ENCODE assay signal across 8 cellular contexts in genomic region chr12:53324113-53324778, GRCh38. TPM values are rescaled to one million over a fixed set of nuclear protein-coding genes. Genes with fewer than 3 reads are reported as not detected.
DNase-seq lines count a peak whose midpoint lies in the region; ATAC-seq, FAIRE-seq and TF ChIP-seq lines count a peak whose summit lies in the region.

No MANE protein-coding gene starts in this region.

- SMC1A ChIA-PET in GM12878 (lab: Charles Lee; ENCODE audit: uncharacterized antibody, unreplicated experiment), result interaction anchor here (0.7 to 9.8 kb wide), 28 partner anchors 10 to 184 kb away, joined by 3 to 123 read pairs (median 4); partner anchors contain the start of genes ITGB7, MYG1, PFDN5 and TARBP2

- peak overlapping the region; percentile 81 for H3K4me3 ChIP-seq in GM12865 (ENCODE audit: low read depth, low read length)
- peak overlapping the region; percentile 93 for H3K4me3 ChIP-seq in GM12878

- H3K4me1 ChIP-seq in GM12878 (ENCODE audit: control insufficient read depth, insufficient read depth, low read length), result peaks cover 25% of the 10 kb centered on the region

- RAD21 ChIA-PET in GM12878 (lab: Charles Lee; ENCODE audit: unreplicated experiment), result interaction anchor here (0.6 to 6.3 kb wide), 24 partner anchors 10 to 258 kb away, joined by 3 to 118 read pairs (median 6); partner anchors contain the start of genes ITGB7, MYG1, PFDN5 and TARBP2

- DNase-seq in GM12865 (ENCODE audit: low read depth) (peak; percentile 77), T-helper 17 cell (peak; percentile 19 to 30 (median 28)), GM12878 (ENCODE audit: low read depth, low spot score) (peak; percentile 56), left kidney (ENCODE audit: low read depth, low spot score) (peak; percentile 58), NCI-H1930 (lab: John Stamatoyannopoulos, UW) (no peak)
- peak; percentile 31 to 52 (median 35) for DNase-seq in stimulated activated CD4-positive, alpha-beta T cell treated with anti-CD3 and anti-CD28 coated beads, TNF-alpha, amount 100 ng/mL, for 24 hours (ENCODE audit: low read depth in 3 of 3)

- peaks cover 7% of the 10 kb centered on the region for H3K27me3 Mint-ChIP-seq in T-helper 17 cell

- peak overlapping the region; percentile 80 for H3K9ac ChIP-seq in GM12878 (ENCODE audit: control insufficient read depth, insufficient read depth, low read length)

- H3K9me3 ChIP-seq in T-helper 17 cell (ENCODE audit: control insufficient read depth, low read length, poor library complexity, severe bottlenecking), result no peaks in the 10 kb centered on the region
- H3K9me3 ChIP-seq in GM12878 (replicated peaks; ENCODE audit: control insufficient read depth, insufficient read depth, low read length), result no peaks in the 10 kb centered on the region

- POLR2A ChIA-PET in GM12878 (lab: Charles Lee), result interaction anchor here (0.5 to 6.2 kb wide), 17 partner anchors 20 to 1388 kb away, joined by 3 to 42 read pairs (median 5); partner anchors contain the start of genes CSAD, MYG1, PFDN5 and SP1

- ATAC-seq in HG03064 (IDR thresholded peaks at IDR 0.05; ENCODE audit: low read depth, unreplicated experiment), result peak; percentile 37
- peak; percentile 40 for ATAC-seq in T-helper 17 cell
- peak; percentile 43 for ATAC-seq in GM12878
- no peak for ATAC-seq in GM19023 (IDR thresholded peaks at IDR 0.05; ENCODE audit: unreplicated experiment)

- WGBS in GM12878 (ENCODE audit: insufficient coverage, insufficient replicate concordance, low lambda C conversion rate, missing lambda C conversion rate), result 2% methylated on average over 28 of the region's 28 CpGs

- peak; percentile 84 for FAIRE-seq in GM12878 (lab: Jason Lieb, UNC)

- peaks cover 9% of the 10 kb centered on the region for H3K79me2 ChIP-seq in GM12878 (ENCODE audit: control insufficient read depth, insufficient read depth, low read length)

- TF ChIP-seq EP300 in GM12878 (IDR thresholded peaks at IDR 0.05; ENCODE audit: borderline replicate concordance in 1 of 2, control insufficient read depth in 1 of 2, low read depth in 2 of 2, low read length in 2 of 2), result 0 out of 4 replicates have a peak, but pooled peaks of 1 of the 2 experiments have one; percentile 31

- peaks cover 8% of the 10 kb centered on the region for H3K36me3 Mint-ChIP-seq in T-helper 17 cell (ENCODE audit: low read depth)

- TF ChIP-seq POLR2A in GM12878 (IDR thresholded peaks at IDR 0.05; ENCODE audit: low read depth, low read length), result no peak

- peak overlapping the region; percentile 92 for H3K27ac Mint-ChIP-seq in T-helper 17 cell

- peak overlapping the region; percentile 87 for H3K27ac ChIP-seq in GM12878 (ENCODE audit: control insufficient read depth, insufficient read depth)

- H3K4me2 ChIP-seq in GM12878 (ENCODE audit: control insufficient read depth, insufficient read depth), result peak overlapping the region; percentile 94

- H3K4me3 Mint-ChIP-seq in T-helper 17 cell, result peak overlapping the region; percentile 95

- TF ChIP-seq CTCF in GM12865 (IDR thresholded peaks at IDR 0.05; ENCODE audit: insufficient read depth, low read depth, low read length, missing control alignments) (no peak), GM12878 (IDR thresholded peaks at IDR 0.05 in 2 of 3, conservative IDR thresholded peaks at IDR 0.05 in 1 of 3; ENCODE audit: control insufficient read depth in 2 of 3, extremely low read depth in 1 of 3, insufficient read depth in 1 of 3, low read depth in 3 of 3, low read length in 3 of 3) (no peak)

- in situ Hi-C loops in GM12878 (cut with MboI), result no loop called here

- CTCF ChIA-PET in GM12878 (lab: Yijun Ruan, JAX), result interaction anchor here (0.7 to 15.1 kb wide), 30 partner anchors 9 to 423 kb away, joined by 3 to 240 read pairs (median 4); partner anchors contain the start of genes AMHR2, ESPL1, MYG1 and PFDN5

- BruUV-seq in GM12878 (replicated peaks; lab: Mats Ljungman, UMichigan), result no TSS peak

- H3K27me3 ChIP-seq in GM12878 (replicated peaks in 1 of 2; ENCODE audit: control insufficient read depth in 2 of 2, insufficient read depth in 2 of 2, low read length in 1 of 2), result peaks cover 0 to 1% of the 10 kb centered on the region in 2 experiments; a peak in 2 of 4 replicates

- peaks cover 26% of the 10 kb centered on the region for H3K4me1 Mint-ChIP-seq in T-helper 17 cell

- H3K36me3 ChIP-seq in GM12878 (ENCODE audit: control insufficient read depth in 2 of 2, insufficient read depth in 2 of 2, low read length in 1 of 2), result no peaks in the 10 kb centered on the region

- intact Hi-C loops in GM12878 (cut with micrococcal nuclease; ENCODE audit: unreplicated experiment), result loop anchor here (1.0 to 2.0 kb wide), 2 partner anchors 21 to 185 kb away; no protein-coding TSS in a partner anchor

- H4K20me1 ChIP-seq in GM12878 (ENCODE audit: control insufficient read depth, insufficient read depth), result no peaks in the 10 kb centered on the region

- peak overlapping the region; percentile 80 for H2AFZ ChIP-seq in GM12878 (ENCODE audit: control insufficient read depth, low read depth, low read length)

- no peak for TF ChIP-seq RAD21 in GM12878 (IDR thresholded peaks at IDR 0.05; ENCODE audit: insufficient read depth, low read depth, low read length)

RNA-seq across cellular contexts. Expression of gene AAAS, which starts 2.8 kb away (rescaled TPM):
- total RNA-seq in T-helper 17 cell, result 10 to 100 TPM; 31.2 to 31.8 TPM
- 61.7 and 62.9 TPM in 2 replicates for total RNA-seq in GM12878 (2013; cell fraction: nucleolus; rRNA removed)
- total RNA-seq in GM12878 (2014; rRNA removed), result 74.3 and 84.5 TPM in 2 replicates
- 47.6 and 47.8 TPM in 2 replicates for total RNA-seq in GM12878 (2014; rRNA removed; fragmentation: Illumina TruSeq; extraction: Trizol)
- 65.3 and 69.0 TPM in 2 replicates for total RNA-seq in GM12878 (2021)
- polyA plus RNA-seq in GM12878 (2011; ENCODE audit: low read depth), result 33.1 TPM
- polyA plus RNA-seq in GM12878 (2011; rRNA removed), result 43.9 and 64.7 TPM in 2 replicates
- polyA plus RNA-seq in GM12878 (2011; cell fraction: cytosol; rRNA removed), result 99.5 and 108 TPM in 2 replicates
- polyA plus RNA-seq in GM12878 (2011; cell fraction: nucleus; rRNA removed), result 242 and 279 TPM in 2 replicates
- 50.4 and 53.6 TPM in 2 replicates for polyA plus RNA-seq in GM12878 (2012)
- 53.1 and 70.8 TPM in 2 replicates for polyA plus RNA-seq in GM12878 (2014; fragmentation: Illumina TruSeq; extraction: Trizol)
- 10 to 100 TPM; 58.6 to 71.5 TPM for polyA plus RNA-seq in GM12878 (2014; fragmentation: Nextera tagmentation; extraction: Ambion mirVana)
- 76.8 and 78.1 TPM in 2 replicates for polyA plus RNA-seq in GM12878 (2014; rRNA removed)
- 10 to 100 TPM; 84.5 to 93.1 TPM for polyA plus RNA-seq in GM12878 (2016; fragmentation: Nextera tagmentation; extraction: Ambion mirVana)
- 70.4 and 98.1 TPM in 2 replicates for polyA minus RNA-seq in GM12878 (2011; rRNA and poly(A)+ RNA removed)
- 34.1 and 39.3 TPM in 2 replicates for polyA minus RNA-seq in GM12878 (2011; cell fraction: cytosol; rRNA and poly(A)+ RNA removed)
- 39.7 and 64.5 TPM in 2 replicates for polyA minus RNA-seq in GM12878 (2011; cell fraction: nucleus; rRNA and poly(A)+ RNA removed)

RNA-seq across cellular contexts. Expression of gene SP7, which starts 11.9 kb away (rescaled TPM):
- not detected for total RNA-seq in T-helper 17 cell
- total RNA-seq in GM12878 (2013; cell fraction: nucleolus; rRNA removed), result not detected in 2 replicates
- total RNA-seq in GM12878 (2014; rRNA removed), result not detected in 2 replicates
- total RNA-seq in GM12878 (2014; rRNA removed; fragmentation: Illumina TruSeq; extraction: Trizol), result not detected in 2 replicates
- not detected in 2 replicates for total RNA-seq in GM12878 (2021)
- not detected for polyA plus RNA-seq in GM12878 (2011; ENCODE audit: low read depth)
- not detected in 2 replicates for polyA plus RNA-seq in GM12878 (2011; rRNA removed)
- not detected in 2 replicates for polyA plus RNA-seq in GM12878 (2011; cell fraction: cytosol; rRNA removed)
- polyA plus RNA-seq in GM12878 (2011; cell fraction: nucleus; rRNA removed), result not detected in 2 replicates
- polyA plus RNA-seq in GM12878 (2012), result not detected in 2 replicates
- not detected in 2 replicates for polyA plus RNA-seq in GM12878 (2014; fragmentation: Illumina TruSeq; extraction: Trizol)
- under 1 TPM in 1 of 2 experiments, not detected in 1; 0.05 TPM for polyA plus RNA-seq in GM12878 (2014; fragmentation: Nextera tagmentation; extraction: Ambion mirVana)
- not detected in 2 replicates for polyA plus RNA-seq in GM12878 (2014; rRNA removed)
- polyA plus RNA-seq in GM12878 (2016; fragmentation: Nextera tagmentation; extraction: Ambion mirVana), result under 1 TPM in 1 of 2 experiments, not detected in 1; 0.11 TPM
- polyA minus RNA-seq in GM12878 (2011; rRNA and poly(A)+ RNA removed), result not detected in 2 replicates
- polyA minus RNA-seq in GM12878 (2011; cell fraction: cytosol; rRNA and poly(A)+ RNA removed), result not detected in 2 replicates
- polyA minus RNA-seq in GM12878 (2011; cell fraction: nucleus; rRNA and poly(A)+ RNA removed), result not detected in 2 replicates

RNA-seq across cellular contexts. Expression of gene MYG1, which starts 24.8 kb away (rescaled TPM):
- total RNA-seq in T-helper 17 cell (10 to 100 TPM; 30.6 to 32.5 TPM), GM12878 (2014; rRNA removed) (61.7 and 81.0 TPM in 2 replicates), GM12878 (2014; rRNA removed; fragmentation: Illumina TruSeq; extraction: Trizol) (32.4 and 36.2 TPM in 2 replicates), GM12878 (2021) (64.9 and 68.7 TPM in 2 replicates)
- 15.4 and 16.3 TPM in 2 replicates for total RNA-seq in GM12878 (2013; cell fraction: nucleolus; rRNA removed)
- 24.1 TPM for polyA plus RNA-seq in GM12878 (2011; ENCODE audit: low read depth)
- polyA plus RNA-seq in GM12878 (2011; rRNA removed) (25.5 and 48.6 TPM in 2 replicates), GM12878 (2014; fragmentation: Illumina TruSeq; extraction: Trizol) (23.2 and 37.6 TPM in 2 replicates), GM12878 (2014; fragmentation: Nextera tagmentation; extraction: Ambion mirVana) (10 to 100 TPM; 20.7 to 38.2 TPM), GM12878 (2014; rRNA removed) (66.7 and 76.8 TPM in 2 replicates), GM12878 (2016; fragmentation: Nextera tagmentation; extraction: Ambion mirVana) (10 to 100 TPM; 50.2 to 53.7 TPM)
- polyA plus RNA-seq in GM12878 (2011; cell fraction: cytosol; rRNA removed), result 70.9 and 83.3 TPM in 2 replicates
- polyA plus RNA-seq in GM12878 (2011; cell fraction: nucleus; rRNA removed), result 47.8 and 61.1 TPM in 2 replicates
- 37.8 and 57.0 TPM in 2 replicates for polyA plus RNA-seq in GM12878 (2012)
- 39.4 and 50.6 TPM in 2 replicates for polyA minus RNA-seq in GM12878 (2011; rRNA and poly(A)+ RNA removed)
- 23.4 and 25.1 TPM in 2 replicates for polyA minus RNA-seq in GM12878 (2011; cell fraction: cytosol; rRNA and poly(A)+ RNA removed)
- 9.4 and 15.8 TPM in 2 replicates for polyA minus RNA-seq in GM12878 (2011; cell fraction: nucleus; rRNA and poly(A)+ RNA removed)

RNA-seq across cellular contexts. Expression of gene PFDN5, which starts 28.9 kb away (rescaled TPM):
- total RNA-seq in T-helper 17 cell (100 to 1,000 TPM; 566 to 600 TPM), GM12878 (2014; rRNA removed) (320 and 355 TPM in 2 replicates), GM12878 (2014; rRNA removed; fragmentation: Illumina TruSeq; extraction: Trizol) (504 and 518 TPM in 2 replicates), GM12878 (2021) (300 and 322 TPM in 2 replicates)
- 141 and 153 TPM in 2 replicates for total RNA-seq in GM12878 (2013; cell fraction: nucleolus; rRNA removed)
- 1,639 TPM for polyA plus RNA-seq in GM12878 (2011; ENCODE audit: low read depth)
- polyA plus RNA-seq in GM12878 (2011; rRNA removed) (851 and 863 TPM in 2 replicates), GM12878 (2014; fragmentation: Illumina TruSeq; extraction: Trizol) (485 and 536 TPM in 2 replicates), GM12878 (2014; fragmentation: Nextera tagmentation; extraction: Ambion mirVana) (1,000 to 10,000 TPM; 1,522 to 1,596 TPM), GM12878 (2014; rRNA removed) (438 and 511 TPM in 2 replicates), GM12878 (2016; fragmentation: Nextera tagmentation; extraction: Ambion mirVana) (100 to 1,000 TPM; 373 to 398 TPM)
- 812 and 933 TPM in 2 replicates for polyA plus RNA-seq in GM12878 (2011; cell fraction: cytosol; rRNA removed)
- polyA plus RNA-seq in GM12878 (2011; cell fraction: nucleus; rRNA removed), result 540 and 746 TPM in 2 replicates
- polyA plus RNA-seq in GM12878 (2012), result 681 and 706 TPM in 2 replicates
- 235 and 327 TPM in 2 replicates for polyA minus RNA-seq in GM12878 (2011; rRNA and poly(A)+ RNA removed)
- 57.1 and 72.9 TPM in 2 replicates for polyA minus RNA-seq in GM12878 (2011; cell fraction: cytosol; rRNA and poly(A)+ RNA removed)
- 90.8 and 106 TPM in 2 replicates for polyA minus RNA-seq in GM12878 (2011; cell fraction: nucleus; rRNA and poly(A)+ RNA removed)

RNA-seq across cellular contexts. Expression of gene SP1, which starts 55.7 kb away (rescaled TPM):
- 10 to 100 TPM; 69.6 to 75.1 TPM for total RNA-seq in T-helper 17 cell
- 61.7 and 67.4 TPM in 2 replicates for total RNA-seq in GM12878 (2013; cell fraction: nucleolus; rRNA removed)
- total RNA-seq in GM12878 (2014; rRNA removed), result 27.0 and 29.7 TPM in 2 replicates
- 31.8 and 32.7 TPM in 2 replicates for total RNA-seq in GM12878 (2014; rRNA removed; fragmentation: Illumina TruSeq; extraction: Trizol)
- 46.7 and 49.0 TPM in 2 replicates for total RNA-seq in GM12878 (2021)
- 10.3 TPM for polyA plus RNA-seq in GM12878 (2011; ENCODE audit: low read depth)
- 43.9 and 52.0 TPM in 2 replicates for polyA plus RNA-seq in GM12878 (2011; rRNA removed)
- 45.8 and 49.4 TPM in 2 replicates for polyA plus RNA-seq in GM12878 (2011; cell fraction: cytosol; rRNA removed)
- polyA plus RNA-seq in GM12878 (2011; cell fraction: nucleus; rRNA removed), result 41.3 and 53.9 TPM in 2 replicates
- 17.4 and 19.4 TPM in 2 replicates for polyA plus RNA-seq in GM12878 (2012)
- 33.5 and 35.6 TPM in 2 replicates for polyA plus RNA-seq in GM12878 (2014; fragmentation: Illumina TruSeq; extraction: Trizol)
- 1 to 10 TPM; 4.0 to 7.3 TPM for polyA plus RNA-seq in GM12878 (2014; fragmentation: Nextera tagmentation; extraction: Ambion mirVana)
- 22.4 and 23.4 TPM in 2 replicates for polyA plus RNA-seq in GM12878 (2014; rRNA removed)
- polyA plus RNA-seq in GM12878 (2016; fragmentation: Nextera tagmentation; extraction: Ambion mirVana), result 1 to 10 TPM; 3.3 to 3.7 TPM
- polyA minus RNA-seq in GM12878 (2011; rRNA and poly(A)+ RNA removed), result 143 and 181 TPM in 2 replicates
- polyA minus RNA-seq in GM12878 (2011; cell fraction: cytosol; rRNA and poly(A)+ RNA removed), result 31.4 and 35.9 TPM in 2 replicates
- 18.9 and 33.2 TPM in 2 replicates for polyA minus RNA-seq in GM12878 (2011; cell fraction: nucleus; rRNA and poly(A)+ RNA removed)

Comparison
In these comparisons a context has a peak if more than half of its experiments do, and no peak if none do; other contexts are left out.
1. DNase-seq: peak in GM12865 (single experiment), T-helper 17 cell (3 of 3), GM12878 (single experiment), left kidney (single experiment) and stimulated activated CD4-positive, alpha-beta T cell treated with anti-CD3 and anti-CD28 coated beads, TNF-alpha, amount 100 ng/mL, for 24 hours (3 of 3); none in NCI-H1930 (0 of 2).